ENCODE assay signal across 27 cellular contexts in genomic region chr20:38106461-38106860, GRCh38. TPM values are rescaled to one million over a fixed set of nuclear protein-coding genes. Genes with fewer than 3 reads are reported as not detected.
A peak's percentile ranks its signal among the peaks of the same experiment; 100 is the strongest.
DNase-seq lines count a peak whose midpoint lies in the region; ATAC-seq and TF ChIP-seq lines count a peak whose summit lies in the region.
"Had no signal": no experiment of that assay in that cellular context is flagged by ENCODE, and none has a peak within 500 bp of the region (broad histone marks: within the 10 kb centered on the region; RNA-seq: fewer than 3 reads in every experiment).

No MANE protein-coding gene starts in this region.

- no peaks in the 10 kb centered on the region for H3K9me2 ChIP-seq in HCT116 (ENCODE audit: insufficient read depth)

- DNase-seq in Caco-2 (no peak), HCT116 (ENCODE audit: low read depth, low spot score) (no peak), islet precursor cell (peak; percentile 63), SKM-1 treated with dmso at 0.1 percent for 144 hours (lab: John Stamatoyannopoulos, UW; ENCODE audit: unreplicated experiment) (no peak), SIG-M5 treated with dmso at 0.1 percent for 504 hours (lab: John Stamatoyannopoulos, UW; ENCODE audit: unreplicated experiment) (no peak), osteocyte (ENCODE audit: extremely low spot score, unreplicated experiment) (no peak)
- DNase-seq in effector memory CD8-positive, alpha-beta T cell, result no peak
- DNase-seq: DMS 273 treated with DMSO at 0.1 percent for 48 hours, DMS79, EL, GDM1, Karpas-422, NCI-H1092 treated with DMSO at 0.1 percent for 48 hours, NCI-H1436, NCI-H187, NCI-H2081 treated with DMSO at 0.1 percent for 48 hours, NCI-H524 treated with DMSO at 0.1 percent for 48 hours, NCI-H774, PC-9, SHP77 treated with DMSO at 0.1 percent for 48 hours, SW 1271 had no signal

- H3K9me3 Mint-ChIP-seq in Caco-2 (ENCODE audit: unreplicated experiment) (peaks cover 2% of the 10 kb centered on the region), osteocyte (ENCODE audit: unreplicated experiment) (peaks cover 3% of the 10 kb centered on the region)
- H3K9me3 Mint-ChIP-seq in effector memory CD8-positive, alpha-beta T cell, result no peaks in the 10 kb centered on the region
- H3K9me3 Mint-ChIP-seq: CD8-positive, alpha-beta T cell had no signal

- H3K4me1 ChIP-seq in Caco-2 (peaks cover 31% of the 10 kb centered on the region), HCT116 (ENCODE audit: control insufficient read depth in 1 of 2, insufficient read depth in 2 of 2, low read length in 2 of 2) (peaks cover 10 to 17% of the 10 kb centered on the region in 2 experiments; a peak in 3 of 4 replicates)

- H3K9me3 ChIP-seq in Caco-2 (no peaks in the 10 kb centered on the region), HCT116 (ENCODE audit: control insufficient read depth in 1 of 2, insufficient read depth in 1 of 2, low read depth in 1 of 2, low read length in 2 of 2) (no peaks in the 10 kb centered on the region)

- no peak overlapping the region for H3K4me2 ChIP-seq in HCT116 (ENCODE audit: low read length)
- H3K4me2 ChIP-seq: PC-9 had no signal

- H3K4me3 Mint-ChIP-seq in Caco-2 (ENCODE audit: unreplicated experiment), result no peak overlapping the region
- no peak overlapping the region for H3K4me3 Mint-ChIP-seq in osteocyte (ENCODE audit: unreplicated experiment)
- H3K4me3 Mint-ChIP-seq in effector memory CD8-positive, alpha-beta T cell, result no peak overlapping the region
- H3K4me3 Mint-ChIP-seq: CD8-positive, alpha-beta T cell had no signal

- no peaks in the 10 kb centered on the region for H3K79me2 ChIP-seq in HCT116 (ENCODE audit: insufficient read depth, low read length)

- H3K27me3 Mint-ChIP-seq in Caco-2 (ENCODE audit: insufficient read depth, unreplicated experiment) (no peaks in the 10 kb centered on the region), osteocyte (ENCODE audit: unreplicated experiment) (no peaks in the 10 kb centered on the region)
- no peaks in the 10 kb centered on the region for H3K27me3 Mint-ChIP-seq in effector memory CD8-positive, alpha-beta T cell

- no peaks in the 10 kb centered on the region for H3K27me3 ChIP-seq in Caco-2 (replicated peaks; ENCODE audit: control insufficient read depth, insufficient read depth, low read length)
- H3K27me3 ChIP-seq in HCT116 (ENCODE audit: insufficient read depth, low read length), result no peaks in the 10 kb centered on the region

- TF ChIP-seq CTCF in Caco-2 (IDR thresholded peaks at IDR 0.05; ENCODE audit: insufficient read depth in 1 of 2, low read depth in 1 of 2, low read length in 1 of 2, severe bottlenecking in 1 of 2, unreplicated experiment in 1 of 2) (peak; percentile 20 to 31), HCT116 (IDR thresholded peaks at IDR 0.05 in 2 of 3, conservative IDR thresholded peaks at IDR 0.05 in 1 of 3; ENCODE audit: borderline replicate concordance in 1 of 3, insufficient read depth in 1 of 3, low read depth in 2 of 3, low read length in 2 of 3) (peak in 2 of 3 experiments; percentile 6 to 11; a peak in 1 of 6 replicates), VCaP (conservative IDR thresholded peaks at IDR 0.05) (no peak), osteocyte (IDR thresholded peaks at IDR 0.05) (no peak)

- intact Hi-C loops in Caco-2 (cut with micrococcal nuclease; ENCODE audit: unreplicated experiment) (no loop called here), HCT116 (cut with micrococcal nuclease) (no loop called here)

- no peak for TF ChIP-seq RAD21 in HCT116 (IDR thresholded peaks at IDR 0.05; ENCODE audit: low read depth)

- no peak overlapping the region for H3K9ac ChIP-seq in HCT116 (ENCODE audit: low read length)

- H3K4me1 Mint-ChIP-seq in Caco-2 (ENCODE audit: low read depth, unreplicated experiment) (peaks cover 37% of the 10 kb centered on the region), osteocyte (ENCODE audit: unreplicated experiment) (peaks cover 24% of the 10 kb centered on the region)
- H3K4me1 Mint-ChIP-seq in effector memory CD8-positive, alpha-beta T cell (ENCODE audit: low read depth in 2 of 2), result no peaks in the 10 kb centered on the region

- H3K27ac ChIP-seq in HCT116 (ENCODE audit: low read depth, low read length), result no peak overlapping the region
- H3K27ac ChIP-seq in VCaP, result peak overlapping the region; percentile 98; the same call in 1 of the 2 replicates
- H3K27ac ChIP-seq: C4-2B, PC-9, RWPE1, SK-N-MC had no signal

- RAD21 ChIA-PET in HCT116 (lab: Charles Lee; ENCODE audit: low non-redundant PET in 1 of 2, low total read pairs in 2 of 2, uncharacterized antibody in 2 of 2, unreplicated experiment in 2 of 2), result no interaction called here

- POLR2A ChIA-PET in Caco-2 (lab: Charles Lee) (no interaction called here), HCT116 (lab: Charles Lee) (no interaction called here)

- no peak overlapping the region for H3K4me3 ChIP-seq in Caco-2 (ENCODE audit: low read depth, low read length)
- no peak overlapping the region for H3K4me3 ChIP-seq in HCT116 (replicated peaks in 1 of 2; ENCODE audit: low read depth in 1 of 2, low read length in 2 of 2)
- H3K4me3 ChIP-seq: GM12878, PC-9, SK-N-MC had no signal

- H3K27ac Mint-ChIP-seq in Caco-2 (ENCODE audit: unreplicated experiment) (peak overlapping the region; percentile 15), osteocyte (ENCODE audit: unreplicated experiment) (no peak overlapping the region)
- no peak overlapping the region for H3K27ac Mint-ChIP-seq in effector memory CD8-positive, alpha-beta T cell
- H3K27ac Mint-ChIP-seq: CD8-positive, alpha-beta T cell had no signal

- BruUV-seq in Caco-2 (replicated peaks; lab: Mats Ljungman, UMichigan), result no TSS peak
- BruUV-seq in HCT116 (replicated peaks; lab: Mats Ljungman, UMichigan), result no TSS peak

- ATAC-seq in HCT116, result peak; percentile 49; the same call in 1 of the 2 replicates
- no peak for ATAC-seq in effector memory CD8-positive, alpha-beta T cell (replicated peaks)
- ATAC-seq: CD8-positive, alpha-beta T cell; GM12878 had no signal

- H3K36me3 Mint-ChIP-seq in Caco-2 (ENCODE audit: insufficient read depth, unreplicated experiment), result peaks cover 13% of the 10 kb centered on the region
- no peaks in the 10 kb centered on the region for H3K36me3 Mint-ChIP-seq in osteocyte (ENCODE audit: unreplicated experiment)
- H3K36me3 Mint-ChIP-seq in effector memory CD8-positive, alpha-beta T cell (ENCODE audit: insufficient read depth), result no peaks in the 10 kb centered on the region
- H3K36me3 Mint-ChIP-seq: CD8-positive, alpha-beta T cell had no signal

- TF ChIP-seq POLR2A in HCT116 (IDR thresholded peaks at IDR 0.05; ENCODE audit: borderline replicate concordance, extremely low read depth, insufficient read depth, insufficient read length), result no peak

- H2AFZ ChIP-seq in HCT116 (ENCODE audit: low read depth, low read length, poor library complexity, severe bottlenecking), result no peak overlapping the region
- H2AFZ ChIP-seq: PC-9 had no signal

- H3K36me3 ChIP-seq in Caco-2 (ENCODE audit: control insufficient read depth, insufficient read depth, low read length) (no peaks in the 10 kb centered on the region), HCT116 (ENCODE audit: control insufficient read depth in 1 of 2, insufficient read depth in 2 of 2, low read length in 2 of 2) (no peaks in the 10 kb centered on the region)

- H4K20me1 ChIP-seq in HCT116 (ENCODE audit: insufficient read depth), result no peaks in the 10 kb centered on the region

- CTCF ChIA-PET in Caco-2 (lab: Charles Lee) (no interaction called here), HCT116 (lab: Charles Lee) (no interaction called here)

TF ChIP-seq in HCT116, 20 proteins besides CTCF, POLR2A, EP300 and RAD21:
- TF ChIP-seq YY1 (IDR thresholded peaks at IDR 0.05; ENCODE audit: extremely low read depth, insufficient replicate concordance, low read depth, low read length), result no peak

RNA-seq across cellular contexts. Expression of gene TGM2, which starts 58.6 kb away (rescaled TPM):
- total RNA-seq in Caco-2 (2022) (138 and 162 TPM in 2 replicates), HCT116 (2021; ENCODE audit: unreplicated experiment) (6.1 TPM), osteocyte (29.2 and 32.7 TPM in 2 replicates)
- polyA plus RNA-seq in HCT116 (2012), result 8.2 and 9.5 TPM in 2 replicates
- total RNA-seq: CD8-positive, alpha-beta T cell had no signal

Comparison
In these comparisons a context has a peak if more than half of its experiments do, and no peak if none do; other contexts are left out.
1. CTCF ChIP-seq: peak in Caco-2 (2 of 2) and HCT116 (2 of 3); none in VCaP (single experiment) and osteocyte (single experiment).